11 cellular contexts compared by ENCODE assay signal in the genomic region with DNA sequence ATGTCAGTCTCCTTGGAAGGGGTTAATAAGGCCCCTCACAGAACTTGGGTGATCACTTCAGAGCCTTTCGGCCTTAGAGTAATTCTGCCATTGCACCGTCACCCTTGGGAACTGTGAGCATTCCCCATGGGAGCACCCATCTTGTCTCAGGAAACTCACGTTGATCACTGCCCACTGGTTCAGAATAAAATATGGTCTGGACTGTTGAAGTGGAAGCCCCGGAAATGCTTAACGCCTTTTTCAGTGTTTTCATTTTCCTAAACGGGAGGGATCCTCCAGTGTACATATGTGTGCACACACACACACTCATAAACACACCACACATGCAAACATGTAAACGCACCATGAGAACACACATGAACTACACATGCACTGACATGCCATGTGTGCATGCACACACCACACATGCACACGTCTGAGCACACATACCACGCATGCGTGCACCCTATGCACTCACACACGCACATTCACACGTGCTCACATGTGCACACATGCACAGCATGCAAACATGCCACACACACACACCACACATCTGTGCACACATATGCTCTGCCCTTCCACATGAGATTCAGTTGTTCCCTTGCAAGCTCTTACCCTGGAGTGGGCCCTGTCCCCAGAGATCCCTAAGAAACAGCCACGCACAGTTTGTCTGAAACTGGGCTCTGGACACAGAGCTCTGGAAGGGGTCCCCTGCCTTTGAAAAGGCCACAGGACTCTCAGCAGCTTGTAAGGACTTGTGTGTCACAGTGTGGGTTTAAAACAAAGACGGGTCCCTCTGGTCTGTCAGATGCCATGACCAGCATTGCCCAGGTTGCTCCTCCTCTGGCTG. TPM values are rescaled to one million over a fixed set of nuclear protein-coding genes. Genes with fewer than 3 reads are reported as not detected.
DNase-seq lines count a peak whose midpoint lies in the region; ATAC-seq lines count a peak whose summit lies in the region.
"Had no signal": no experiment of that assay in that cellular context is flagged by ENCODE, and none has a peak within 500 bp of the region (broad histone marks: within the 10 kb centered on the region; RNA-seq: fewer than 3 reads in every experiment).

No MANE protein-coding gene starts in this region.

- WGBS in trophoblast cell (ENCODE audit: extremely low coverage, insufficient coverage, insufficient read length): no CpG with 5 or more reads among the region's 14 CpGs

- H4K8ac ChIP-seq in trophoblast cell (ENCODE audit: low read depth, low read length): no peak overlapping the region

- H3K4me1 ChIP-seq in trophoblast cell (ENCODE audit: control insufficient read depth in 1 of 2, insufficient read depth in 2 of 2, low read length in 2 of 2): no peaks in the 10 kb centered on the region

- H3K18ac ChIP-seq in trophoblast cell (ENCODE audit: low read length): no peak overlapping the region

- H4K12ac ChIP-seq in trophoblast cell (ENCODE audit: low read depth, low read length): no peak overlapping the region

- H3K79me2 ChIP-seq in trophoblast cell (ENCODE audit: control insufficient read depth, insufficient read depth, low read length, poor library complexity): no peaks in the 10 kb centered on the region

- peak overlapping the region; percentile 55 for H3K23ac ChIP-seq in trophoblast cell (ENCODE audit: low read length)

- no peak overlapping the region for H4K91ac ChIP-seq in trophoblast cell (ENCODE audit: low read depth, low read length)

- no peak overlapping the region for H3K4ac ChIP-seq in trophoblast cell (ENCODE audit: low read depth, low read length)

- no peak overlapping the region for H2AFZ ChIP-seq in trophoblast cell (ENCODE audit: insufficient read depth, low read length, poor library complexity)

- H3K36me3 ChIP-seq in trophoblast cell (ENCODE audit: control insufficient read depth in 1 of 2, insufficient read depth in 2 of 2, low read length in 2 of 2): no peaks in the 10 kb centered on the region

- H2BK12ac ChIP-seq in trophoblast cell (ENCODE audit: low read length): no peak overlapping the region

- no peak overlapping the region for H2BK120ac ChIP-seq in trophoblast cell (ENCODE audit: insufficient read depth, low read length, poor library complexity)

- no peak overlapping the region for H2AK5ac ChIP-seq in trophoblast cell (ENCODE audit: low read length)

- DNase-seq in DMS79 treated with DMSO at 0.1 percent for 48 hours (lab: John Stamatoyannopoulos, UW): peak; percentile 71
- DNase-seq in DMS79 (lab: John Stamatoyannopoulos, UW): no peak
- DNase-seq in trophoblast cell: no peak
- no peak for DNase-seq in RPMI8226
- no peak for DNase-seq in T-helper 2 cell
- no peak for DNase-seq in activated CD8-positive, alpha-beta memory T cell treated with anti-CD3 and anti-CD28 coated beads for 24 hours
- DNase-seq: cerebellar nuclear complex, DMS53 had no signal

- ATAC-seq in GM21526 (IDR thresholded peaks at IDR 0.05; ENCODE audit: low FRiP score, unreplicated experiment): peak; percentile 7
- peak; percentile 4 for ATAC-seq in HG03558 (IDR thresholded peaks at IDR 0.05; ENCODE audit: extremely low read depth, unreplicated experiment)

- no peak overlapping the region for H3K9ac ChIP-seq in trophoblast cell (ENCODE audit: low read length)

- H3K4me2 ChIP-seq in trophoblast cell (ENCODE audit: low read length): no peak overlapping the region

- H3K14ac ChIP-seq in trophoblast cell (ENCODE audit: low read length): no peak overlapping the region

- peaks cover 2% of the 10 kb centered on the region for H3K9me3 ChIP-seq in trophoblast cell (ENCODE audit: insufficient read depth, low read depth, low read length)

- H3K4me3 ChIP-seq in trophoblast cell (ENCODE audit: low read depth, low read length): no peak overlapping the region

- no peak overlapping the region for H2BK5ac ChIP-seq in trophoblast cell (ENCODE audit: low read depth, low read length, poor library complexity)

- H3K27me3 ChIP-seq in trophoblast cell (ENCODE audit: insufficient read depth, low read length): peaks cover 2% of the 10 kb centered on the region

- H3K79me1 ChIP-seq in trophoblast cell (ENCODE audit: low read length): no peaks in the 10 kb centered on the region

- no peak overlapping the region for H3K27ac ChIP-seq in trophoblast cell (ENCODE audit: low read depth, low read length)
- H3K27ac ChIP-seq: 22Rv1 had no signal

RNA-seq across cellular contexts. Expression of a gene that starts 17.0 kb away (rescaled TPM):
- polyA plus RNA-seq in trophoblast cell (2013): 70.1 and 72.5 TPM in 2 replicates

RNA-seq across cellular contexts. Expression of a gene that starts 18.6 kb away (rescaled TPM):
- polyA plus RNA-seq in trophoblast cell (2013): 83.0 and 83.7 TPM in 2 replicates
